ENCODE assay signal across 1 cellular context in genomic region chr14:24234095-24235020, GRCh38.
TF ChIP-seq lines count a peak whose summit lies in the region.

No MANE protein-coding gene starts in this region.

TF ChIP-seq in HepG2, 621 proteins besides CTCF, POLR2A, EP300 and RAD21 (continued from another document and continues in another):
- TF ChIP-seq ZNF609 (CRISPR knock-in tag; IDR thresholded peaks at IDR 0.05; ENCODE audit: borderline replicate concordance) (peak; percentile 22; the same call in 1 of the 2 replicates), ARID4A (CRISPR knock-in tag; IDR thresholded peaks at IDR 0.05; ENCODE audit: borderline replicate concordance) (no peak), ADNP (CRISPR knock-in tag; IDR thresholded peaks at IDR 0.05) (no peak), ZNF256 (CRISPR knock-in tag; conservative IDR thresholded peaks at IDR 0.05) (no peak), ZBTB7A (CRISPR knock-in tag; IDR thresholded peaks at IDR 0.05) (no peak), ZNF713 (CRISPR knock-in tag; IDR thresholded peaks at IDR 0.05) (no peak), GPBP1L1 (CRISPR knock-in tag; IDR thresholded peaks at IDR 0.05) (no peak), ZNF607 (CRISPR knock-in tag; IDR thresholded peaks at IDR 0.05; ENCODE audit: borderline replicate concordance) (0 out of 2 replicates have a peak, but pooled peaks have one; percentile 9), ZNF10 (CRISPR knock-in tag; IDR thresholded peaks at IDR 0.05; ENCODE audit: borderline replicate concordance, low read depth) (no peak), ERF (CRISPR knock-in tag; IDR thresholded peaks at IDR 0.05) (0 out of 2 replicates have a peak, but pooled peaks have one; percentile 8), PAX8 (CRISPR knock-in tag; IDR thresholded peaks at IDR 0.05; ENCODE audit: borderline replicate concordance) (0 out of 2 replicates have a peak, but pooled peaks have one; percentile 44), GMEB2 (CRISPR knock-in tag; IDR thresholded peaks at IDR 0.05; ENCODE audit: low read depth) (no peak), NKX3-1 (CRISPR knock-in tag; IDR thresholded peaks at IDR 0.05) (peak; percentile 13; the same call in 1 of the 2 replicates), ZNF333 (CRISPR knock-in tag; IDR thresholded peaks at IDR 0.05; ENCODE audit: borderline replicate concordance) (no peak), ZNF549 (CRISPR knock-in tag; IDR thresholded peaks at IDR 0.05) (no peak), TEAD2 (CRISPR knock-in tag; IDR thresholded peaks at IDR 0.05) (no peak), IRF2 (CRISPR knock-in tag; IDR thresholded peaks at IDR 0.05) (peak; percentile 12; the same call in 1 of the 2 replicates), PCBP1 (IDR thresholded peaks at IDR 0.05; ENCODE audit: borderline replicate concordance, low read depth, low read length) (no peak), ZNF891 (CRISPR knock-in tag; IDR thresholded peaks at IDR 0.05) (no peak), KDM5B (CRISPR knock-in tag; IDR thresholded peaks at IDR 0.05; ENCODE audit: borderline replicate concordance) (no peak), ZNF510 (CRISPR knock-in tag; IDR thresholded peaks at IDR 0.05; ENCODE audit: low read depth) (0 out of 2 replicates have a peak, but pooled peaks have one; percentile 38), NFIC (IDR thresholded peaks at IDR 0.05; ENCODE audit: low read length) (no peak), ISL2 (CRISPR knock-in tag; IDR thresholded peaks at IDR 0.05) (no peak), THAP9 (CRISPR knock-in tag; IDR thresholded peaks at IDR 0.05; ENCODE audit: borderline replicate concordance) (no peak), SYNCRIP (IDR thresholded peaks at IDR 0.05; ENCODE audit: insufficient read depth, low read depth, low read length) (no peak), CBFB (CRISPR knock-in tag; IDR thresholded peaks at IDR 0.05) (no peak), DNMT1 (CRISPR knock-in tag; IDR thresholded peaks at IDR 0.05) (no peak), GTF3A (CRISPR knock-in tag; conservative IDR thresholded peaks at IDR 0.05) (0 out of 2 replicates have a peak, but pooled peaks have one; percentile 50), CEBPB (IDR thresholded peaks at IDR 0.05; ENCODE audit: borderline replicate concordance, low read depth, low read length) (no peak), NFYB (CRISPR knock-in tag; IDR thresholded peaks at IDR 0.05) (no peak), NR2F2 (IDR thresholded peaks at IDR 0.05; ENCODE audit: borderline replicate concordance, low read depth) (no peak), ZNF101 (CRISPR knock-in tag; IDR thresholded peaks at IDR 0.05; ENCODE audit: borderline replicate concordance, low read depth) (no peak), RORA (CRISPR knock-in tag; IDR thresholded peaks at IDR 0.05) (no peak), LCORL (IDR thresholded peaks at IDR 0.05) (no peak), LCORL (CRISPR knock-in tag; IDR thresholded peaks at IDR 0.05) (0 out of 2 replicates have a peak, but pooled peaks have one; percentile 16), CENPT (CRISPR knock-in tag; IDR thresholded peaks at IDR 0.05; ENCODE audit: low read depth) (no peak), POLR2AphosphoS5 (IDR thresholded peaks at IDR 0.05; ENCODE audit: low read depth, low read length) (0 out of 2 replicates have a peak, but pooled peaks have one; percentile 17)
- TF ChIP-seq, protein P1, sequence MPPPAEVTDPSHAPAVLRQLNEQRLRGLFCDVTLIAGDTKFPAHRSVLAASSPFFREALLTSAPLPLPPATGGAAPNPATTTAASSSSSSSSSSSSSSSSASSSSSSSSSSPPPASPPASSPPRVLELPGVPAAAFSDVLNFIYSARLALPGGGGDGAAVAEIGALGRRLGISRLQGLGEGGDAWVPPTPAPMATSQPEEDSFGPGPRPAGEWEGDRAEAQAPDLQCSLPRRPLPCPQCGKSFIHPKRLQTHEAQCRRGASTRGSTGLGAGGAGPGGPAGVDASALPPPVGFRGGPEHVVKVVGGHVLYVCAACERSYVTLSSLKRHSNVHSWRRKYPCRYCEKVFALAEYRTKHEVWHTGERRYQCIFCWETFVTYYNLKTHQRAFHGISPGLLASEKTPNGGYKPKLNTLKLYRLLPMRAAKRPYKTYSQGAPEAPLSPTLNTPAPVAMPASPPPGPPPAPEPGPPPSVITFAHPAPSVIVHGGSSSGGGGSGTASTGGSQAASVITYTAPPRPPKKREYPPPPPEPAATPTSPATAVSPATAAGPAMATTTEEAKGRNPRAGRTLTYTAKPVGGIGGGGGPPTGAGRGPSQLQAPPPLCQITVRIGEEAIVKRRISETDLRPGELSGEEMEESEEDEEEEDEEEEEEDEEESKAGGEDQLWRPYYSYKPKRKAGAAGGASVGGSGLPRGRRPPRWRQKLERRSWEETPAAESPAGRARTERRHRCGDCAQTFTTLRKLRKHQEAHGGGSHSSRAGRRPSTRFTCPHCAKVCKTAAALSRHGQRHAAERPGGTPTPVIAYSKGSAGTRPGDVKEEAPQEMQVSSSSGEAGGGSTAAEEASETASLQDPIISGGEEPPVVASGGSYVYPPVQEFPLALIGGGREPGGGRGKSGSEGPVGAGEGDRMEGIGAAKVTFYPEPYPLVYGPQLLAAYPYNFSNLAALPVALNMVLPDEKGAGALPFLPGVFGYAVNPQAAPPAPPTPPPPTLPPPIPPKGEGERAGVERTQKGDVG (CRISPR knock-in tag; IDR thresholded peaks at IDR 0.05; ENCODE audit: borderline replicate concordance): no peak
- TF ChIP-seq, protein P2, sequence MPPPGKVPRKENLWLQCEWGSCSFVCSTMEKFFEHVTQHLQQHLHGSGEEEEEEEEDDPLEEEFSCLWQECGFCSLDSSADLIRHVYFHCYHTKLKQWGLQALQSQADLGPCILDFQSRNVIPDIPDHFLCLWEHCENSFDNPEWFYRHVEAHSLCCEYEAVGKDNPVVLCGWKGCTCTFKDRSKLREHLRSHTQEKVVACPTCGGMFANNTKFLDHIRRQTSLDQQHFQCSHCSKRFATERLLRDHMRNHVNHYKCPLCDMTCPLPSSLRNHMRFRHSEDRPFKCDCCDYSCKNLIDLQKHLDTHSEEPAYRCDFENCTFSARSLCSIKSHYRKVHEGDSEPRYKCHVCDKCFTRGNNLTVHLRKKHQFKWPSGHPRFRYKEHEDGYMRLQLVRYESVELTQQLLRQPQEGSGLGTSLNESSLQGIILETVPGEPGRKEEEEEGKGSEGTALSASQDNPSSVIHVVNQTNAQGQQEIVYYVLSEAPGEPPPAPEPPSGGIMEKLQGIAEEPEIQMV (CRISPR knock-in tag; IDR thresholded peaks at IDR 0.05; ENCODE audit: low read depth): no peak
